In the genomic region with DNA sequence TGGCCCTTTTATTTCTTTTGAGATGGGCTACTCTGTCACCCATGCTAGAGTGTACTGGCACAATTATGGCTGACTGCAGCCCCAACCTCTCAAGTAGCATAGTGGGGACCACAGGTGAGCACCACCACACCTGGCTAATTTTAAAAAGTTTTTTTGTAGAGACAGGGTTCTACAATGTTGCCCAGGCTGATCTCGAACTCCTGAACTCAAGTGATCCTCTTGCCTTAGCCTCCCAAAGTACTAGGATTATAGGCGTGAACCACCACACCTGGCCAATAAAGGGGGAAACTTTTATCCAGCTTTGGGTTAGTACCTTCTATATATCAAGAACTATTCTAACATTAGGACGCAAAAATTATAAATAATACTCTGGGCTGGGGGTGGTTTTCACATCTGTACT, we compare ENCODE assay signal across 22 cellular contexts. TPM values are rescaled to one million over a fixed set of nuclear protein-coding genes. Genes with fewer than 3 reads are reported as not detected.
A peak's percentile ranks its signal among the peaks of the same experiment; 100 is the strongest.
DNase-seq lines count a peak whose midpoint lies in the region; ATAC-seq and TF ChIP-seq lines count a peak whose summit lies in the region.
"Had no signal": no experiment of that assay in that cellular context is flagged by ENCODE, and none has a peak within 500 bp of the region (broad histone marks: within the 10 kb centered on the region; RNA-seq: fewer than 3 reads in every experiment).

No MANE protein-coding gene starts in this region.

- H2AFZ ChIP-seq in ACC112 (ENCODE audit: low read length, unreplicated experiment) = no peak overlapping the region
- H2AFZ ChIP-seq: neural progenitor cell had no signal

- TF ChIP-seq CTCF in HFFc6 (IDR thresholded peaks at IDR 0.05) (no peak), osteocyte (IDR thresholded peaks at IDR 0.05) (no peak), GM10248 (IDR thresholded peaks at IDR 0.05; ENCODE audit: control extremely low read depth, extremely low read depth, low read depth, missing control alignments) (no peak)

- intact Hi-C loops in dendritic cell treated with granulocyte-macrophage colony-stimulating factor and Interleukin-4, amounts not matched to agents 40 ng/mL and 50 ng/mL, for 4 days (cut with micrococcal nuclease) = loop anchor here (5.0 kb wide), 1 partner anchor 47 kb away; no protein-coding TSS in a partner anchor

- no peaks in the 10 kb centered on the region for H3K27me3 ChIP-seq in ACC112 (ENCODE audit: insufficient read depth, low read length)
- H3K27me3 ChIP-seq: BE2C, foreskin keratinocyte, neural progenitor cell, tibial artery had no signal

- H3K79me2 ChIP-seq in ACC112 (ENCODE audit: control insufficient read depth, insufficient read depth, low read length, unreplicated experiment) = peaks cover 66% of the 10 kb centered on the region

- H3K4me1 ChIP-seq in ACC112 (ENCODE audit: control insufficient read depth, insufficient read depth, low read length, unreplicated experiment) = peaks cover 16% of the 10 kb centered on the region
- H3K4me1 ChIP-seq: BE2C had no signal

- POLR2A ChIA-PET in GM10248 (lab: Yijun Ruan, JAX) = no interaction called here

- H3K27me3 Mint-ChIP-seq in HFFc6 (ENCODE audit: insufficient read depth) (no peaks in the 10 kb centered on the region; the same call in 1 of the 2 replicates), osteocyte (ENCODE audit: unreplicated experiment) (no peaks in the 10 kb centered on the region)
- H3K27me3 Mint-ChIP-seq in dendritic cell treated with granulocyte-macrophage colony-stimulating factor and Interleukin-4, amounts not matched to agents 40 ng/mL and 50 ng/mL, for 4 days = no peaks in the 10 kb centered on the region
- H3K27me3 Mint-ChIP-seq: activated CD4-positive, alpha-beta memory T cell treated with anti-CD3 and anti-CD28 coated beads for 36 hours had no signal

- H3K36me3 ChIP-seq in ACC112 (ENCODE audit: insufficient read depth, low read length) = no peaks in the 10 kb centered on the region
- H3K36me3 ChIP-seq: BE2C, neural progenitor cell had no signal

- ATAC-seq in GM21390 (IDR thresholded peaks at IDR 0.05; ENCODE audit: unreplicated experiment) = no peak
- ATAC-seq: foreskin keratinocyte; HCT116; left lobe of liver; stimulated activated naive CD8-positive, alpha-beta T cell treated with anti-CD3 and anti-CD28 coated beads, Interleukin-15, Interleukin-2, amounts not matched to agents 100 U/mL and 50 U/mL, for 24 hours had no signal

- in situ Hi-C loops in KBM-7 (cut with MboI; ENCODE audit: low pct_unique_long_range_greater_than_20kb, low sequenced_read_pairs) = no loop called here

- peaks cover 55% of the 10 kb centered on the region for H3K4me1 Mint-ChIP-seq in HFFc6 (ENCODE audit: low read depth)
- peaks cover 68% of the 10 kb centered on the region for H3K4me1 Mint-ChIP-seq in dendritic cell treated with granulocyte-macrophage colony-stimulating factor and Interleukin-4, amounts not matched to agents 40 ng/mL and 50 ng/mL, for 4 days (ENCODE audit: low read depth)
- H3K4me1 Mint-ChIP-seq in osteocyte (ENCODE audit: unreplicated experiment) = peaks cover 35% of the 10 kb centered on the region

- CTCF ChIA-PET in GM10248 (lab: Yijun Ruan, JAX) = interaction anchor here (1.0 kb wide), 1 partner anchor 15 kb away, joined by 3 read pairs; no protein-coding TSS in a partner anchor

- H3K27ac ChIP-seq in ACC112 (ENCODE audit: low read depth, low read length) = peak overlapping the region; percentile 99; the same call in 1 of the 2 replicates
- H3K27ac ChIP-seq: foreskin keratinocyte, KMS-11, neural progenitor cell had no signal

- peaks cover 6% of the 10 kb centered on the region for H3K36me3 Mint-ChIP-seq in HFFc6 (ENCODE audit: low read depth)
- H3K36me3 Mint-ChIP-seq in dendritic cell treated with granulocyte-macrophage colony-stimulating factor and Interleukin-4, amounts not matched to agents 40 ng/mL and 50 ng/mL, for 4 days (ENCODE audit: low read depth) = peaks cover 46% of the 10 kb centered on the region
- peaks cover 2% of the 10 kb centered on the region for H3K36me3 Mint-ChIP-seq in osteocyte (ENCODE audit: unreplicated experiment)
- H3K36me3 Mint-ChIP-seq: activated CD4-positive, alpha-beta memory T cell treated with anti-CD3 and anti-CD28 coated beads for 36 hours had no signal

- H3K27ac Mint-ChIP-seq in HFFc6 (peak overlapping the region; percentile 99), osteocyte (ENCODE audit: unreplicated experiment) (peak overlapping the region; percentile 50)
- H3K27ac Mint-ChIP-seq in dendritic cell treated with granulocyte-macrophage colony-stimulating factor and Interleukin-4, amounts not matched to agents 40 ng/mL and 50 ng/mL, for 4 days = peak overlapping the region; percentile 99
- H3K27ac Mint-ChIP-seq: neural progenitor cell had no signal

- DNase-seq in HFFc6 = no peak
- DNase-seq in osteocyte (ENCODE audit: extremely low spot score, unreplicated experiment) = no peak
- no peak for DNase-seq in KBM-7
- DNase-seq in LoVo (ENCODE audit: low spot score) = no peak
- no peak for DNase-seq in GM10248 (ENCODE audit: extremely low spot score)
- DNase-seq: activated CD4-positive, alpha-beta memory T cell treated with anti-CD3 and anti-CD28 coated beads for 36 hours; activated CD4-positive, CD25-positive, alpha-beta regulatory T cell; amniotic stem cell; BE2C; foreskin keratinocyte; MV-4-11; NCI-H69; Right ventricle myocardium superior; stimulated activated naive CD8-positive, alpha-beta T cell treated with anti-CD3 and anti-CD28 coated beads, Interleukin-15, Interleukin-2, amounts not matched to agents 100 U/mL and 50 U/mL, for 24 hours; tibial artery had no signal

- no peak overlapping the region for H3K4me3 ChIP-seq in ACC112 (ENCODE audit: low read depth, low read length)
- H3K4me3 ChIP-seq: neural progenitor cell, tibial artery had no signal

- H3K4me3 Mint-ChIP-seq in HFFc6 = no peak overlapping the region
- no peak overlapping the region for H3K4me3 Mint-ChIP-seq in dendritic cell treated with granulocyte-macrophage colony-stimulating factor and Interleukin-4, amounts not matched to agents 40 ng/mL and 50 ng/mL, for 4 days
- no peak overlapping the region for H3K4me3 Mint-ChIP-seq in osteocyte (ENCODE audit: unreplicated experiment)
- H3K4me3 Mint-ChIP-seq: activated CD4-positive, alpha-beta memory T cell treated with anti-CD3 and anti-CD28 coated beads for 36 hours; neural progenitor cell had no signal

- 0 out of 2 replicates have a peak, but pooled peaks cover 5% of the 10 kb centered on the region for H3K9me3 Mint-ChIP-seq in HFFc6
- no peaks in the 10 kb centered on the region for H3K9me3 Mint-ChIP-seq in dendritic cell treated with granulocyte-macrophage colony-stimulating factor and Interleukin-4, amounts not matched to agents 40 ng/mL and 50 ng/mL, for 4 days
- H3K9me3 Mint-ChIP-seq in osteocyte (ENCODE audit: unreplicated experiment) = no peaks in the 10 kb centered on the region
- H3K9me3 Mint-ChIP-seq: activated CD4-positive, alpha-beta memory T cell treated with anti-CD3 and anti-CD28 coated beads for 36 hours had no signal

RNA-seq across cellular contexts. Expression of a gene that starts 52.1 kb away (rescaled TPM):
- 100 to 1,000 TPM; 140 to 178 (median 160) TPM for total RNA-seq in HFFc6 (2021; fragmentation: NEBNext Ultra II Directional; extraction: Animal tissue kit (Norgen Biotek cat#: 25700))
- total RNA-seq in osteocyte = 154 and 159 TPM in 2 replicates
